Comparison of ENCODE assay signal across 8 cellular contexts in the genomic region with DNA sequence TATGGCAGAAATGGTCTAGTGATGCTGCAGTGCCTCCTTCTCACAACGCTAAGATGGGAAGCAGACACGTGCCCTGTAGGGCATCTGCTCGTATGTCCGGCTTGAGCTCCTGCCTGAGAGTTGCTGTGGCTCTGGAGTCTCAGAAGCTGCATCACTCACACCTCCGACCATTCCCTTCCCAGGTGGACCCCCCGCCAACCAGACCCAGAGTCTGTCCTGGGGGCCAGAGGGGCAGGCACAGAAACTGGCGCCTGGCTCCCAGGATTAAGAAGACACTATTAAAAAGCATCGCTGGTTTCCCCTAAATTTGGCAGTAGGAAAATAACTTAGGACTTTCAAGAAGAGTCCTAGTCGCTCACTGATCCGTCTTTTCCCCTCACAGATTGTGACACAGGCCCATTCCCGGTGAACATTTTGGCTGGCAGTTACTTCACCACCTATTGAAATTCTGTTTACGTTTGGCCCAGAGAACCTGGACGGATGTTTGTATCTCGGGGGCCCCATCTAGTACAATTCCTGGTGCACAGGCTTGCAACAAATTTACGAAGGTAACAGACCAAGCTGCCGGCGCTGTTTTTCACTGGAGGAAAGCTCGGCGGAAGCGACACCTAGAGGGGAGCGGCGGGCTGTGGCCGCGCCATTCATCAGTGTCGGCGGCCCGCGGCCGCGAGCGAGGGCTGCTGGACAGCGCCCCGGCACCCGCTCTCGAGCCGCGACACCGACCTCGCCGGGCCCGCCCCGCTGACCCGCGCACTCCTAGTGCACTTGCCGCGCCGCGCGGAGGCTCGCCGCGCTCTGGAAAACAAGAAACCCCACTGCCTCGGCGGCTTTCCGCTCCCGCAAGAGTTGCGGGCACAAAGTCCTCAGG. TPM values are rescaled to one million over a fixed set of nuclear protein-coding genes. Genes with fewer than 3 reads are reported as not detected.
DNase-seq lines count a peak whose midpoint lies in the region; ATAC-seq and TF ChIP-seq lines count a peak whose summit lies in the region.

No MANE protein-coding gene starts in this region.

- peaks cover 8% of the 10 kb centered on the region for H3K4me1 ChIP-seq in iPS-18a (ENCODE audit: control insufficient read depth, low read depth, low read length)
- H3K4me1 ChIP-seq in skeletal muscle tissue (ENCODE audit: control insufficient read depth in 3 of 3, insufficient read depth in 3 of 3, low read length in 3 of 3) = peaks cover 7 to 19% (median 10%) of the 10 kb centered on the region in 3 donors

- peak; percentile 86 for DNase-seq in AG20443 (ENCODE audit: low spot score)
- DNase-seq in NOMO-1 (lab: John Stamatoyannopoulos, UW; ENCODE audit: unreplicated experiment in 2 of 2) = peak; percentile 8 to 21
- peak; percentile 8 for DNase-seq in brain microvascular endothelial cell

- H3K27me3 ChIP-seq in brain microvascular endothelial cell (replicated peaks) (peaks cover 50% of the 10 kb centered on the region), iPS-18a (ENCODE audit: control insufficient read depth, insufficient read depth, low read length) (peaks cover 70% of the 10 kb centered on the region), skeletal muscle tissue (ENCODE audit: control insufficient read depth in 3 of 3, insufficient read depth in 3 of 3, low read length in 3 of 3) (peaks cover 41 to 57% (median 55%) of the 10 kb centered on the region in 3 donors)

- in situ Hi-C loops in brain microvascular endothelial cell (cut with HindIII; ENCODE audit: low pct_ligation_motif_present, low sequenced_read_pairs) = no loop called here

- H3K9me3 ChIP-seq in iPS-18a (ENCODE audit: control insufficient read depth, low read depth, low read length) (no peaks in the 10 kb centered on the region), skeletal muscle tissue (ENCODE audit: control insufficient read depth in 3 of 3, low read length in 3 of 3) (no peaks in the 10 kb centered on the region)

- H3K9ac ChIP-seq in iPS-18a (ENCODE audit: low read length) (no peak overlapping the region), skeletal muscle tissue (ENCODE audit: low read depth in 1 of 3, low read length in 3 of 3) (no peak overlapping the region)

- TF ChIP-seq CTCF in brain microvascular endothelial cell (IDR thresholded peaks at IDR 0.05; ENCODE audit: low read depth, low read length, missing control alignments) = peak; percentile 63

- H3K36me3 ChIP-seq in brain microvascular endothelial cell (replicated peaks) (no peaks in the 10 kb centered on the region), iPS-18a (ENCODE audit: control insufficient read depth, low read depth, low read length) (no peaks in the 10 kb centered on the region), skeletal muscle tissue (ENCODE audit: control insufficient read depth in 3 of 3, insufficient read depth in 3 of 3, low read length in 3 of 3) (no peaks in the 10 kb centered on the region)

- H3K27ac ChIP-seq in brain microvascular endothelial cell (no peak overlapping the region), iPS-18a (ENCODE audit: low read length) (no peak overlapping the region), skeletal muscle tissue (ENCODE audit: low read depth, low read length) (no peak overlapping the region)

- ATAC-seq in GM19397 (IDR thresholded peaks at IDR 0.05; ENCODE audit: unreplicated experiment) (peak; percentile 52), HG03095 (IDR thresholded peaks at IDR 0.05; ENCODE audit: unreplicated experiment) (no peak), HG02840 (IDR thresholded peaks at IDR 0.05; ENCODE audit: low FRiP score, unreplicated experiment) (no peak)

- H3K4me3 ChIP-seq in brain microvascular endothelial cell (ENCODE audit: low read depth, low read length) (no peak overlapping the region), iPS-18a (ENCODE audit: low read length) (peak overlapping the region; percentile 59), skeletal muscle tissue (ENCODE audit: low read length in 3 of 3) (peak overlapping the region; percentile 51 to 68 (median 55))

RNA-seq across cellular contexts. Expression of gene FSTL4, which starts 1.6 kb away (rescaled TPM):
- 1.0 TPM for total RNA-seq in skeletal muscle tissue

Comparison
In these comparisons a context has a peak if more than half of its experiments do, and no peak if none do; other contexts are left out.
1. DNase-seq: peak in every context shown above with its lines; median percentile 86 in AG20443; 14 in NOMO-1; 8 in brain microvascular endothelial cell.